8 cellular contexts compared by ENCODE assay signal in the genomic region with DNA sequence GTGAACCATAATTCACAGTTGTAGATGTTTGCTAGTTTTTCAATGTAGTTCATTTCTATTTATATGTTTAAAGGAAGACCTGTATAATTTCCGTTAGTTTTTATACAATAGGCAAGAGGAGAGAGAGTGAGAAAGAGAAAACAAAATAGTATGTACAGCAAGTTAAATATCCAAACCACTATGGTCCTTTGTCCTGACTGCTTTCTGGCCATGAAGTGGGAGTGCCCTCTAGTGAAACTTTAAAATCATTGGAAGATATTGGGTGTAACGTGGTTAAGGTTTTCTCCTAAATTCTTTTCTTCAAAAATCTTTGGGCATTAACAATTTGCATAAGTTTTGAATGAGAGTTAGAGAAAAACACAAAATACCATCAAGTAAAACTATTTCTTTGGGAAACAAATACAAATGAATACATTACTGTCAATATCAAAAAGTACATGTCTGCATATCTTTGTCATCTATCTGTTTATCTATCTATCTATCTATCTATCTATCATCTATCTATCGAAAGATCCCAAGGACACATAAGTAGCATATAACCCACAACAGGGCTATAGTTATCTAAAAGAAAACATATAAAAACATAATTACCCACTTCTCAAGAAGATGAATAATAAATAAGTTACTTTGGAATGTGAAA.
DNase-seq lines count a peak whose midpoint lies in the region; ATAC-seq and TF ChIP-seq lines count a peak whose summit lies in the region.

No MANE protein-coding gene starts in this region.

- DNase-seq in NCI-H510A treated with DMSO at 0.1 percent for 48 hours (lab: John Stamatoyannopoulos, UW) (peak; percentile 86), NCI-H510A (lab: John Stamatoyannopoulos, UW) (no peak), NCI-H2196 (lab: John Stamatoyannopoulos, UW; ENCODE audit: unreplicated experiment) (peak; percentile 77), cardiac fibroblast (ENCODE audit: low read depth in 2 of 2) (peak; percentile 40 to 51), myocyte (ENCODE audit: low read depth) (peak; percentile 45), immature natural killer cell (no peak)
- DNase-seq in CD8-positive, alpha-beta T cell, result no peak
- no peak for DNase-seq in activated effector memory CD4-positive, alpha-beta T cell treated with anti-CD3 and anti-CD28 coated beads, Interleukin-2, amount 50 U/mL, for 16 hours

- peaks cover 0 to 6% (median 0%) of the 10 kb centered on the region in 6 donors for H3K9me3 Mint-ChIP-seq in immature natural killer cell
- H3K9me3 Mint-ChIP-seq in CD8-positive, alpha-beta T cell, result no peaks in the 10 kb centered on the region

- H3K27me3 ChIP-seq in CD8-positive, alpha-beta T cell (ENCODE audit: insufficient read depth, low read length), result no peaks in the 10 kb centered on the region

- intact Hi-C loops in CD8-positive, alpha-beta T cell (cut with DNase I, micrococcal nuclease), result no loop called here

- POLR2A ChIA-PET in CD8-positive, alpha-beta T cell (lab: Charles Lee), result no interaction called here

- no peaks in the 10 kb centered on the region for H3K4me1 Mint-ChIP-seq in immature natural killer cell
- no peaks in the 10 kb centered on the region for H3K4me1 Mint-ChIP-seq in CD8-positive, alpha-beta T cell (ENCODE audit: low read depth)

- TF ChIP-seq CTCF in cardiac fibroblast (IDR thresholded peaks at IDR 0.05; ENCODE audit: low read depth, low read length), result peak; percentile 33
- no peak for TF ChIP-seq CTCF in CD8-positive, alpha-beta T cell (IDR thresholded peaks at IDR 0.05)

- CTCF ChIA-PET in CD8-positive, alpha-beta T cell (lab: Charles Lee), result no interaction called here

- H3K4me3 Mint-ChIP-seq in immature natural killer cell, result no peak overlapping the region
- no peak overlapping the region for H3K4me3 Mint-ChIP-seq in CD8-positive, alpha-beta T cell

- H3K36me3 Mint-ChIP-seq in immature natural killer cell, result no peaks in the 10 kb centered on the region
- no peaks in the 10 kb centered on the region for H3K36me3 Mint-ChIP-seq in CD8-positive, alpha-beta T cell

- no peaks in the 10 kb centered on the region for H3K36me3 ChIP-seq in CD8-positive, alpha-beta T cell (ENCODE audit: insufficient read depth, low read length)

- no peak overlapping the region for H3K27ac ChIP-seq in CD8-positive, alpha-beta T cell (ENCODE audit: low read depth, low read length)

- peaks cover 0 to 1% (median 0%) of the 10 kb centered on the region in 3 donors for H3K27me3 Mint-ChIP-seq in immature natural killer cell (ENCODE audit: low read depth in 3 of 3)
- H3K27me3 Mint-ChIP-seq in CD8-positive, alpha-beta T cell (ENCODE audit: low read depth), result peaks cover 2% of the 10 kb centered on the region

- H3K9me3 ChIP-seq in CD8-positive, alpha-beta T cell (ENCODE audit: low read length), result no peaks in the 10 kb centered on the region

- no peaks in the 10 kb centered on the region for H3K4me1 ChIP-seq in CD8-positive, alpha-beta T cell (ENCODE audit: insufficient read depth, low read length)

- H3K4me3 ChIP-seq in cardiac fibroblast (replicated peaks in 1 of 2; ENCODE audit: low read depth in 2 of 2, low read length in 2 of 2), result no peak overlapping the region
- no peak overlapping the region for H3K4me3 ChIP-seq in CD8-positive, alpha-beta T cell (ENCODE audit: low read depth, low read length)

- ATAC-seq in CD8-positive, alpha-beta T cell, result no peak

- no peak overlapping the region for H3K27ac Mint-ChIP-seq in immature natural killer cell
- H3K27ac Mint-ChIP-seq in CD8-positive, alpha-beta T cell, result no peak overlapping the region

Comparison
In these comparisons a context has a peak if more than half of its experiments do, and no peak if none do; other contexts are left out.
1. DNase-seq: peak in NCI-H510A treated with DMSO at 0.1 percent for 48 hours (single experiment), NCI-H2196 (single experiment), cardiac fibroblast (2 of 2) and myocyte (single experiment); none in NCI-H510A (single experiment), immature natural killer cell (0 of 3), CD8-positive, alpha-beta T cell (0 of 7) and activated effector memory CD4-positive, alpha-beta T cell treated with anti-CD3 and anti-CD28 coated beads, Interleukin-2, amount 50 U/mL, for 16 hours (single experiment).